Comparison of ENCODE assay signal across 11 cellular contexts in the genomic region with DNA sequence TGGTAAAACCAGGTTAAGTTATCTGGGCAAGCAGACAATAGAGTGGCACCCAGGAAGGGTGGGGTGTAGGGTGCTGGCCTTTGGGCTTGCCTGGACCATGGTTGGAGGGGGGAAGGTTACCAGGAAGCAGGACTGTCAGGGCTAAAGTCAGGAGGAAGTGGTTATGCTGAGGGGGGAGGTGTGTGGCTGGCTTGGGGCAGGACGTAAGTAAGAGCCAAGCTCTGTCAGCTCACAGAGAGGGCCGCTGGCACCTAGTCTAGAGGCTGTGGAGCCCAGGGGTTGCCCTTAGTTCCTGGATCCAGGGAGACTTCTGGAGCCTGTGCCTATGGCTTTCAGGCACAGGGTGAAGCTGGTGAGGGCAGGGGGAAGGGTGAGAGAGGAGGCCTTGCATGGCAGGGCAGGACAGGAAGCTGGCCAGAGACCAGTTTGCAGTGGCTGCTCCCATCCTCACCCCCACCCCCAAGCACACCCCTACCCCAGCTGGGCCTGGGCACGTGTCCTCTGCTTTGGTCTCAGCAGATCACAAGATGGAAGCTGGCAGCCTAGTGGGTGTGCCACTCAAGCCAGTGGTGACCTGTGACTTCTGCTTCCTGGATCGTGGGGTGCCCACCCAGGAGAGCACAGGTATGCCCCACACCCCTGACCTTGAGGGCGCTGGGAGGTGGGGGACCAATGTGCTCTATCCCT. TPM values are rescaled to one million over a fixed set of nuclear protein-coding genes. Genes with fewer than 3 reads are reported as not detected.
DNase-seq lines count a peak whose midpoint lies in the region; ATAC-seq and TF ChIP-seq lines count a peak whose summit lies in the region.
"Had no signal": no experiment of that assay in that cellular context is flagged by ENCODE, and none has a peak within 500 bp of the region (broad histone marks: within the 10 kb centered on the region; RNA-seq: fewer than 3 reads in every experiment).

No MANE protein-coding gene starts in this region.

- H3K4me1 Mint-ChIP-seq in GM23338 (no peaks in the 10 kb centered on the region; the same call in 2 of the 3 replicates), memory B cell (peaks cover 7% of the 10 kb centered on the region)
- peaks cover 4% of the 10 kb centered on the region for H3K4me1 Mint-ChIP-seq in activated CD4-positive, alpha-beta T cell treated with anti-CD3 and anti-CD28 coated beads for 36 hours

- H3F3A ChIP-seq in GM23338 (replicated peaks; ENCODE audit: low read depth) = no peaks in the 10 kb centered on the region

- intact Hi-C loops in uterus (cut with DNase I; ENCODE audit: low total_unique reads) = no loop called here
- intact Hi-C loops in activated CD4-positive, alpha-beta T cell treated with anti-CD3 and anti-CD28 coated beads for 36 hours (cut with DNase I, micrococcal nuclease) = no loop called here
- intact Hi-C loops in thyroid gland (cut with DNase I) = no loop called here

- H3K36me3 ChIP-seq in GM23338 (ENCODE audit: insufficient read depth) (no peaks in the 10 kb centered on the region), RWPE2 (ENCODE audit: low read depth) (no peaks in the 10 kb centered on the region), uterus (no peaks in the 10 kb centered on the region), thyroid gland (no peaks in the 10 kb centered on the region)

- no peak overlapping the region for H3K4me3 Mint-ChIP-seq in GM23338
- no peak overlapping the region for H3K4me3 Mint-ChIP-seq in memory B cell
- H3K4me3 Mint-ChIP-seq in activated CD4-positive, alpha-beta T cell treated with anti-CD3 and anti-CD28 coated beads for 36 hours = no peak overlapping the region

- peak; percentile 72 for ATAC-seq in GM18498 (IDR thresholded peaks at IDR 0.05; ENCODE audit: unreplicated experiment)
- ATAC-seq in GM23338 = no peak
- ATAC-seq in RWPE2 (ENCODE audit: low read depth) = 0 out of 3 replicates have a peak, but pooled peaks have one; percentile 27
- ATAC-seq in memory B cell (ENCODE audit: low read depth) = peak; percentile 43
- ATAC-seq in activated CD4-positive, alpha-beta T cell treated with anti-CD3 and anti-CD28 coated beads for 36 hours = no peak

- CTCF ChIA-PET in activated CD4-positive, alpha-beta T cell treated with anti-CD3 and anti-CD28 coated beads for 36 hours (lab: Charles Lee) = no interaction called here

- peak overlapping the region; percentile 28; the same call in 1 of the 2 replicates for H2AFZ ChIP-seq in GM23338

- POLR2A ChIA-PET in activated CD4-positive, alpha-beta T cell treated with anti-CD3 and anti-CD28 coated beads for 36 hours (lab: Charles Lee) = no interaction called here

- 49 to 61% methylated on average over 4 to 5 of the region's 5 CpGs for WGBS in thyroid gland, 2 donors

- H3K4me1 ChIP-seq in GM23338 (ENCODE audit: insufficient read depth) (no peaks in the 10 kb centered on the region), RWPE2 (ENCODE audit: insufficient read depth, poor library complexity, severe bottlenecking) (no peaks in the 10 kb centered on the region), uterus (no peaks in the 10 kb centered on the region), thyroid gland (no peaks in the 10 kb centered on the region)

- H3K4me2 ChIP-seq in GM23338 = no peak overlapping the region

- no peak overlapping the region for H3K4me3 ChIP-seq in GM23338
- H3K4me3 ChIP-seq in RWPE2 (ENCODE audit: severe bottlenecking) = no peak overlapping the region
- no peak overlapping the region for H3K4me3 ChIP-seq in uterus
- no peak overlapping the region for H3K4me3 ChIP-seq in thyroid gland (replicated peaks in 1 of 3)

- no peak overlapping the region for H3K27ac Mint-ChIP-seq in GM23338
- H3K27ac Mint-ChIP-seq in memory B cell = no peak overlapping the region
- H3K27ac Mint-ChIP-seq in activated CD4-positive, alpha-beta T cell treated with anti-CD3 and anti-CD28 coated beads for 36 hours = no peak overlapping the region

- TF ChIP-seq CTCF in GM23338 (conservative IDR thresholded peaks at IDR 0.05; ENCODE audit: low read depth in 2 of 2) = no peak
- TF ChIP-seq CTCF in RWPE2 (IDR thresholded peaks at IDR 0.05; ENCODE audit: poor library complexity, severe bottlenecking) = no peak
- TF ChIP-seq CTCF in uterus (IDR thresholded peaks at IDR 0.05) = no peak
- TF ChIP-seq CTCF in thyroid gland (IDR thresholded peaks at IDR 0.05) = no peak

- H3K27me3 ChIP-seq in GM23338 (ENCODE audit: insufficient read depth) (no peaks in the 10 kb centered on the region), RWPE2 (ENCODE audit: insufficient read depth, poor library complexity, severe bottlenecking) (no peaks in the 10 kb centered on the region), uterus (no peaks in the 10 kb centered on the region), thyroid gland (no peaks in the 10 kb centered on the region)

- no peak for DNase-seq in GM23338 (ENCODE audit: low spot score)
- no peak for DNase-seq in RWPE2 (ENCODE audit: low spot score)
- DNase-seq in memory B cell (ENCODE audit: low spot score in 2 of 2) = no peak
- DNase-seq in uterus = no peak
- DNase-seq in activated CD4-positive, alpha-beta T cell treated with anti-CD3 and anti-CD28 coated beads for 36 hours = no peak
- DNase-seq in thyroid gland = no peak
- no peak for DNase-seq in activated effector memory CD4-positive, alpha-beta T cell treated with anti-CD3 and anti-CD28 coated beads, Interleukin-2, amount 50 U/mL, for 16 hours
- DNase-seq: activated CD8-positive, alpha-beta memory T cell treated with anti-CD3 and anti-CD28 coated beads, Interleukin-2, amount 50 U/mL, for 48 hours; NCI-H69; stimulated activated CD4-positive, alpha-beta T cell treated with anti-CD3 and anti-CD28 coated beads, Interleukin-2, amount 100 ng/mL, for 24 hours had no signal

- H3K9me3 ChIP-seq in RWPE2 (ENCODE audit: severe bottlenecking) (no peaks in the 10 kb centered on the region), uterus (no peaks in the 10 kb centered on the region), thyroid gland (no peaks in the 10 kb centered on the region)

- H3K9me3 Mint-ChIP-seq in GM23338 (peaks cover 53% of the 10 kb centered on the region), memory B cell (peaks cover 6% of the 10 kb centered on the region)
- H3K9me3 Mint-ChIP-seq in activated CD4-positive, alpha-beta T cell treated with anti-CD3 and anti-CD28 coated beads for 36 hours (ENCODE audit: low read depth) = peaks cover 9% of the 10 kb centered on the region

- no peaks in the 10 kb centered on the region for H3K9me2 ChIP-seq in GM23338 (ENCODE audit: insufficient read depth)

- TF ChIP-seq POLR2A in uterus (IDR thresholded peaks at IDR 0.05) = no peak
- TF ChIP-seq POLR2A in thyroid gland (IDR thresholded peaks at IDR 0.05) = no peak

- H3K27ac ChIP-seq in GM23338 (ENCODE audit: low read depth) (no peak overlapping the region), RWPE2 (ENCODE audit: poor library complexity, severe bottlenecking) (no peak overlapping the region), uterus (no peak overlapping the region), thyroid gland (no peak overlapping the region)

- no peaks in the 10 kb centered on the region for H3K79me2 ChIP-seq in GM23338 (replicated peaks; ENCODE audit: insufficient read depth)

- H3K36me3 Mint-ChIP-seq in GM23338 (ENCODE audit: low read depth) = peaks cover 11% of the 10 kb centered on the region; the same call in 2 of the 3 replicates
- peaks cover 4% of the 10 kb centered on the region for H3K36me3 Mint-ChIP-seq in memory B cell
- H3K36me3 Mint-ChIP-seq in activated CD4-positive, alpha-beta T cell treated with anti-CD3 and anti-CD28 coated beads for 36 hours (ENCODE audit: low read depth) = peaks cover 1% of the 10 kb centered on the region

- no peaks in the 10 kb centered on the region for H4K20me1 ChIP-seq in GM23338 (replicated peaks; ENCODE audit: insufficient read depth)

- H3K27me3 Mint-ChIP-seq in GM23338 (ENCODE audit: insufficient read depth, low read depth, poor library complexity) (peaks cover 3% of the 10 kb centered on the region), memory B cell (no peaks in the 10 kb centered on the region)
- H3K27me3 Mint-ChIP-seq in activated CD4-positive, alpha-beta T cell treated with anti-CD3 and anti-CD28 coated beads for 36 hours = no peaks in the 10 kb centered on the region

TF ChIP-seq in GM23338, 12 proteins besides CTCF, POLR2A, EP300 and RAD21 (continues in another document):
- no peak for TF ChIP-seq EZH2phosphoT487 (IDR thresholded peaks at IDR 0.05; ENCODE audit: unreplicated experiment)

RNA-seq across cellular contexts. Expression of a gene that starts 20.5 kb away (rescaled TPM):
- 31.7 and 34.4 TPM in 2 replicates for total RNA-seq in GM23338 (2014; rRNA removed; shearing (Covaris generic))
- 31.8 and 34.1 TPM in 2 replicates for polyA plus RNA-seq in GM23338 (2016; fragmentation: Nextera tagmentation; extraction: Ambion mirVana)
- 10 to 100 TPM; 10.5 to 36.4 (median 22.5) TPM for total RNA-seq in uterus
- total RNA-seq in activated CD4-positive, alpha-beta T cell treated with anti-CD3 and anti-CD28 coated beads for 36 hours = 10 to 100 TPM; 17.2 to 18.4 TPM
- 100 to 1,000 TPM in 1 of 4 donors, 10 to 100 TPM in 3; 33.7 to 105 (median 51.4) TPM for total RNA-seq in thyroid gland

RNA-seq across cellular contexts. Expression of a gene that starts 38.5 kb away (rescaled TPM):
- total RNA-seq in GM23338 (2014; rRNA removed; shearing (Covaris generic)) = 24.9 and 25.2 TPM in 2 replicates
- polyA plus RNA-seq in GM23338 (2016; fragmentation: Nextera tagmentation; extraction: Ambion mirVana) = 11.2 and 18.7 TPM in 2 replicates
- total RNA-seq in uterus = 10 to 100 TPM in 1 of 4 donors, 1 to 10 TPM in 3; 3.5 to 25.0 (median 8.8) TPM
- total RNA-seq in activated CD4-positive, alpha-beta T cell treated with anti-CD3 and anti-CD28 coated beads for 36 hours = 10 to 100 TPM; 14.1 to 17.3 TPM
- 10 to 100 TPM; 12.2 to 21.9 (median 15.9) TPM for total RNA-seq in thyroid gland

RNA-seq across cellular contexts. Expression of a gene that starts 38.7 kb away (rescaled TPM):
- total RNA-seq in GM23338 (2014; rRNA removed; shearing (Covaris generic)) = 17.2 and 17.6 TPM in 2 replicates
- 8.1 and 8.9 TPM in 2 replicates for polyA plus RNA-seq in GM23338 (2016; fragmentation: Nextera tagmentation; extraction: Ambion mirVana)
- total RNA-seq in uterus = 10 to 100 TPM; 19.7 to 31.0 (median 29.2) TPM
- 10 to 100 TPM; 23.6 to 24.2 TPM for total RNA-seq in activated CD4-positive, alpha-beta T cell treated with anti-CD3 and anti-CD28 coated beads for 36 hours
- 10 to 100 TPM; 38.8 to 49.5 (median 41.7) TPM for total RNA-seq in thyroid gland

Comparison
In these comparisons a context has a peak if more than half of its experiments do, and no peak if none do; other contexts are left out.
1. ATAC-seq: peak in GM18498 (single experiment), RWPE2 (single experiment) and memory B cell (single experiment); none in GM23338 (single experiment) and activated CD4-positive, alpha-beta T cell treated with anti-CD3 and anti-CD28 coated beads for 36 hours (single experiment).